ENCODE assay signal across 17 cellular contexts in the genomic region with DNA sequence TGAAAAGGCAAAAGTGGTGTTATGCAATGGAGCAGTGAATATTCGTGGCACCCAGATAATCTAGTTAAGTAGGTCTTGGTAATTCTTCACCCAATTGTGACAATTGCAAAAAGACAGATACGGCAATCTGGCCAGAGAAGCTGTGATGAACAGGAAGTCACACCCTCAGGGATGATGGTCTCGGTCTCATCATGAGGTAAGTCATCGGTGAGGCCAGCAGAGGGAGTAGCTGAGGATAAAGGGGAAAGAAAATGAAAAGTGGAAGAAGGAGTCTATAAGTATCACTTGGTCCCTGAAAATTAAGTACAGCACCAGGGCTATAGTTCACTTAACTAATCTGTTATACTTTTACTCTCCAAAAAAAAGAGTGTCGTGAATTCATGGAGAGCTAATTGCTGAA.
A peak's percentile ranks its signal among the peaks of the same experiment; 100 is the strongest.
DNase-seq lines count a peak whose midpoint lies in the region; ATAC-seq and TF ChIP-seq lines count a peak whose summit lies in the region.
"Had no signal": no experiment of that assay in that cellular context is flagged by ENCODE, and none has a peak within 500 bp of the region (broad histone marks: within the 10 kb centered on the region; RNA-seq: fewer than 3 reads in every experiment).

No MANE protein-coding gene starts in this region.

- no peak overlapping the region for H4K8ac ChIP-seq in H9 (replicated peaks; ENCODE audit: insufficient read length, low read depth, low read length)

- no peak overlapping the region for H2AK5ac ChIP-seq in H9 (ENCODE audit: insufficient read length, low read length)

- no peak overlapping the region for H2BK15ac ChIP-seq in H9 (ENCODE audit: low read depth, low read length)

- H3K79me2 ChIP-seq in H9 (ENCODE audit: insufficient read depth, low read length) (no peaks in the 10 kb centered on the region), PC-3 (ENCODE audit: low read length) (no peaks in the 10 kb centered on the region)

- H3K9me3 ChIP-seq in Caco-2 (no peaks in the 10 kb centered on the region), H9 (ENCODE audit: control insufficient read depth, low read depth, low read length) (no peaks in the 10 kb centered on the region), PC-3 (ENCODE audit: low read length) (no peaks in the 10 kb centered on the region), gastroesophageal sphincter (no peaks in the 10 kb centered on the region)

- TF ChIP-seq CTCF in Caco-2 (IDR thresholded peaks at IDR 0.05; ENCODE audit: insufficient read depth in 1 of 2, low read depth in 1 of 2, low read length in 1 of 2, severe bottlenecking in 1 of 2, unreplicated experiment in 1 of 2) = peak; percentile 21 to 29
- TF ChIP-seq CTCF in H9 (conservative IDR thresholded peaks at IDR 0.05) = peak; percentile 69
- TF ChIP-seq CTCF in PC-3 (conservative IDR thresholded peaks at IDR 0.05; ENCODE audit: low read depth, low read length) = peak; percentile 42; the same call in 1 of the 2 replicates
- TF ChIP-seq CTCF in fibroblast of mammary gland (conservative IDR thresholded peaks at IDR 0.05; ENCODE audit: control insufficient read depth, insufficient read depth, low read depth, low read length) = peak; percentile 15
- TF ChIP-seq CTCF in gastroesophageal sphincter (IDR thresholded peaks at IDR 0.05) = no peak

- H3K27me3 ChIP-seq in Caco-2 (replicated peaks; ENCODE audit: control insufficient read depth, insufficient read depth, low read length) (no peaks in the 10 kb centered on the region), H9 (ENCODE audit: insufficient read depth, low read length) (no peaks in the 10 kb centered on the region), PC-3 (ENCODE audit: low read length) (no peaks in the 10 kb centered on the region), gastroesophageal sphincter (no peaks in the 10 kb centered on the region)
- H3K27me3 ChIP-seq: dorsolateral prefrontal cortex, foreskin keratinocyte had no signal

- WGBS in H9 (ENCODE audit: extremely low coverage, insufficient read length, low lambda C conversion rate) = no CpG with 5 or more reads among the region's 5 CpGs
- WGBS in gastroesophageal sphincter (ENCODE audit: low coverage in 1 of 2), 2 donors = 87 to 95% methylated on average over 3 to 5 of the region's 5 CpGs

- H3K56ac ChIP-seq in H9 (ENCODE audit: insufficient read length, low read depth, low read length) = no peak overlapping the region

- H3K27ac ChIP-seq in H9 (ENCODE audit: insufficient read length, low read depth, low read length) (no peak overlapping the region), PC-3 (ENCODE audit: low read length) (no peak overlapping the region), gastroesophageal sphincter (no peak overlapping the region)
- H3K27ac ChIP-seq: foreskin keratinocyte had no signal

- H3F3A ChIP-seq in PC-3 (ENCODE audit: low read length, unreplicated experiment) = no peaks in the 10 kb centered on the region

- no peak overlapping the region for H3K23ac ChIP-seq in H9 (ENCODE audit: insufficient read length, low read depth, low read length)

- H3K4ac ChIP-seq in H9 (ENCODE audit: low read depth, low read length) = no peak overlapping the region

- H4K20me1 ChIP-seq in H9 (ENCODE audit: control insufficient read depth, insufficient read depth, insufficient read length) (no peaks in the 10 kb centered on the region), PC-3 (ENCODE audit: low read length) (no peaks in the 10 kb centered on the region)

- H2BK12ac ChIP-seq in H9 (ENCODE audit: insufficient read length, low read depth, low read length) = no peak overlapping the region

- H4K91ac ChIP-seq in H9 (ENCODE audit: insufficient read length, low read depth, low read length) = no peak overlapping the region

- H2AFZ ChIP-seq in H9 (ENCODE audit: low read length) = no peak overlapping the region
- no peak overlapping the region for H2AFZ ChIP-seq in PC-3 (ENCODE audit: low read length)

- peaks cover 6% of the 10 kb centered on the region for H3K36me3 Mint-ChIP-seq in Caco-2 (ENCODE audit: insufficient read depth, unreplicated experiment)
- peaks cover 0 to 17% (median 3%) of the 10 kb centered on the region in 3 experiments; a peak in 4 of 7 replicates for H3K36me3 Mint-ChIP-seq in H9 (ENCODE audit: insufficient read depth in 1 of 3, low read depth in 3 of 3)
- H3K36me3 Mint-ChIP-seq in stimulated activated effector memory CD8-positive, alpha-beta T cell treated with anti-CD3 and anti-CD28 coated beads, Interleukin-12 subunit alpha, Interleukin-12 subunit beta, amount 100 ng/mL, for 72 hours = no peaks in the 10 kb centered on the region
- H3K36me3 Mint-ChIP-seq: CD8-positive, alpha-beta memory T cell had no signal

- no peak for ATAC-seq in PC-3
- no peak for ATAC-seq in gastroesophageal sphincter
- ATAC-seq in stimulated activated effector memory CD8-positive, alpha-beta T cell treated with anti-CD3 and anti-CD28 coated beads, Interleukin-12 subunit alpha, Interleukin-12 subunit beta, amount 100 ng/mL, for 72 hours = no peak
- ATAC-seq: foreskin keratinocyte; left cardiac atrium; naive thymus-derived CD4-positive, alpha-beta T cell had no signal

- POLR2A ChIA-PET in Caco-2 (lab: Charles Lee) (no interaction called here), PC-3 (lab: Charles Lee; ENCODE audit: unreplicated experiment) (no interaction called here)

- H3K4me2 ChIP-seq in H9 (ENCODE audit: insufficient read depth, insufficient read length, low read length) (no peak overlapping the region), PC-3 (ENCODE audit: low read length) (no peak overlapping the region)

- H3K36me3 ChIP-seq in Caco-2 (ENCODE audit: control insufficient read depth, insufficient read depth, low read length) = no peaks in the 10 kb centered on the region
- no peaks in the 10 kb centered on the region for H3K36me3 ChIP-seq in PC-3 (ENCODE audit: low read depth, low read length)
- no peaks in the 10 kb centered on the region for H3K36me3 ChIP-seq in gastroesophageal sphincter

- H3K4me3 Mint-ChIP-seq in Caco-2 (ENCODE audit: unreplicated experiment) (no peak overlapping the region), H9 (no peak overlapping the region)
- H3K4me3 Mint-ChIP-seq in stimulated activated effector memory CD8-positive, alpha-beta T cell treated with anti-CD3 and anti-CD28 coated beads, Interleukin-12 subunit alpha, Interleukin-12 subunit beta, amount 100 ng/mL, for 72 hours = no peak overlapping the region
- H3K4me3 Mint-ChIP-seq: naive thymus-derived CD4-positive, alpha-beta T cell had no signal

- H3T11ph ChIP-seq in H9 (ENCODE audit: low read length) = no peak overlapping the region

- no peak for TF ChIP-seq POLR2A in gastroesophageal sphincter (IDR thresholded peaks at IDR 0.05)

- H3K9ac ChIP-seq in H9 (ENCODE audit: extremely low read depth, insufficient read length, low read length) (no peak overlapping the region), PC-3 (ENCODE audit: low read length) (no peak overlapping the region)

- DNase-seq in Caco-2 (peak in 1 of 2 experiments; percentile 13), H9 (peak; percentile 43), PC-3 (peak; percentile 25), fibroblast of mammary gland (ENCODE audit: low read depth) (no peak)
- no peak for DNase-seq in stimulated activated CD4-positive, alpha-beta T cell treated with anti-CD3 and anti-CD28 coated beads, Interleukin-2, amount 100 ng/mL, for 24 hours
- DNase-seq in activated T-cell treated with anti-CD3 and anti-CD28 coated beads, Interleukin-2, amount 50 U/mL, for 1 hour = no peak
- no peak for DNase-seq in stimulated activated effector memory CD8-positive, alpha-beta T cell treated with anti-CD3 and anti-CD28 coated beads, Interleukin-12 subunit alpha, Interleukin-12 subunit beta, amount 100 ng/mL, for 72 hours (ENCODE audit: low spot score in 2 of 2)
- DNase-seq: activated T-cell treated with anti-CD3 and anti-CD28 coated beads for 4 hours; amniotic stem cell; CD8-positive, alpha-beta memory T cell; dorsolateral prefrontal cortex; foreskin keratinocyte; left cardiac atrium; naive thymus-derived CD4-positive, alpha-beta T cell; NCI-H1048; T-helper 9 cell had no signal

- H3K79me1 ChIP-seq in H9 (ENCODE audit: insufficient read depth, low read depth, low read length, poor library complexity, severe bottlenecking) = no peaks in the 10 kb centered on the region

- H3K27me3 Mint-ChIP-seq in Caco-2 (ENCODE audit: insufficient read depth, unreplicated experiment) (no peaks in the 10 kb centered on the region), H9 (ENCODE audit: low read depth) (no peaks in the 10 kb centered on the region)
- H3K27me3 Mint-ChIP-seq: CD8-positive, alpha-beta memory T cell had no signal

- intact Hi-C loops in Caco-2 (cut with micrococcal nuclease; ENCODE audit: unreplicated experiment) = loop anchor here (1.0 kb wide), 1 partner anchor 143 kb away; no protein-coding TSS in a partner anchor
- intact Hi-C loops in PC-3 (cut with micrococcal nuclease) = no loop called here

- BruUV-seq in Caco-2 (replicated peaks; lab: Mats Ljungman, UMichigan) (no TSS peak), PC-3 (replicated peaks; lab: Mats Ljungman, UMichigan) (no TSS peak)

- H3K9me3 Mint-ChIP-seq in Caco-2 (ENCODE audit: unreplicated experiment) (no peaks in the 10 kb centered on the region), H9 (peaks cover 3 to 6% of the 10 kb centered on the region in 2 experiments; a peak in 4 of 5 replicates)
- H3K9me3 Mint-ChIP-seq in stimulated activated effector memory CD8-positive, alpha-beta T cell treated with anti-CD3 and anti-CD28 coated beads, Interleukin-12 subunit alpha, Interleukin-12 subunit beta, amount 100 ng/mL, for 72 hours = peaks cover 17% of the 10 kb centered on the region

- TF ChIP-seq EP300 in gastroesophageal sphincter (IDR thresholded peaks at IDR 0.05) = no peak

- H3K23me2 ChIP-seq in H9 (ENCODE audit: insufficient read length, low read depth, low read length, poor library complexity, severe bottlenecking) = no peaks in the 10 kb centered on the region

- no peaks in the 10 kb centered on the region for H3K4me1 Mint-ChIP-seq in Caco-2 (ENCODE audit: low read depth, unreplicated experiment)
- peaks cover 26 to 29% of the 10 kb centered on the region in 2 experiments for H3K4me1 Mint-ChIP-seq in H9
- no peaks in the 10 kb centered on the region for H3K4me1 Mint-ChIP-seq in stimulated activated effector memory CD8-positive, alpha-beta T cell treated with anti-CD3 and anti-CD28 coated beads, Interleukin-12 subunit alpha, Interleukin-12 subunit beta, amount 100 ng/mL, for 72 hours
- H3K4me1 Mint-ChIP-seq: CD8-positive, alpha-beta memory T cell; naive thymus-derived CD4-positive, alpha-beta T cell had no signal

- CTCF ChIA-PET in Caco-2 (lab: Charles Lee) = no interaction called here
- CTCF ChIA-PET in PC-3 (lab: Charles Lee) = interaction anchor here (0.5 to 0.6 kb wide), 2 partner anchors 35 to 89 kb away, joined by 3 read pairs; no protein-coding TSS in a partner anchor

- no peaks in the 10 kb centered on the region for H3K4me1 ChIP-seq in Caco-2
- H3K4me1 ChIP-seq in H9 (ENCODE audit: insufficient read depth, low read length) = no peaks in the 10 kb centered on the region
- no peaks in the 10 kb centered on the region for H3K4me1 ChIP-seq in PC-3 (ENCODE audit: insufficient read depth, low read length)
- no peaks in the 10 kb centered on the region for H3K4me1 ChIP-seq in gastroesophageal sphincter
- H3K4me1 ChIP-seq: foreskin keratinocyte had no signal

- no peak overlapping the region for H2BK120ac ChIP-seq in H9 (ENCODE audit: low read depth, low read length, poor library complexity, severe bottlenecking)

- no peaks in the 10 kb centered on the region for H3K9me2 ChIP-seq in PC-3 (replicated peaks; ENCODE audit: low read length)

- H4K5ac ChIP-seq in H9 (ENCODE audit: insufficient read length, low read depth, low read length) = no peak overlapping the region

- no peak overlapping the region for H2BK20ac ChIP-seq in H9 (ENCODE audit: low read depth, low read length, poor library complexity, severe bottlenecking)

- H3K4me3 ChIP-seq in Caco-2 (ENCODE audit: low read depth, low read length) (no peak overlapping the region), PC-3 (ENCODE audit: low read length) (no peak overlapping the region), fibroblast of mammary gland (ENCODE audit: control insufficient read depth, low read depth, low read length) (no peak overlapping the region), gastroesophageal sphincter (no peak overlapping the region)
- H3K4me3 ChIP-seq: dorsolateral prefrontal cortex had no signal

- H3K18ac ChIP-seq in H9 (ENCODE audit: insufficient read length, low read depth, low read length) = no peak overlapping the region

- H2BK5ac ChIP-seq in H9 (ENCODE audit: insufficient read length, low read length) = no peak overlapping the region

- no peak overlapping the region for H3K14ac ChIP-seq in H9 (ENCODE audit: insufficient read depth, low read length)

- H3K27ac Mint-ChIP-seq in Caco-2 (ENCODE audit: unreplicated experiment) (no peak overlapping the region), H9 (no peak overlapping the region; a peak in 1 of 7 replicates)
- H3K27ac Mint-ChIP-seq in stimulated activated effector memory CD8-positive, alpha-beta T cell treated with anti-CD3 and anti-CD28 coated beads, Interleukin-12 subunit alpha, Interleukin-12 subunit beta, amount 100 ng/mL, for 72 hours = no peak overlapping the region
- H3K27ac Mint-ChIP-seq: naive thymus-derived CD4-positive, alpha-beta T cell had no signal

Comparison
In these comparisons a context has a peak if more than half of its experiments do, and no peak if none do; other contexts are left out.
1. DNase-seq: peak in H9 (single experiment) and PC-3 (single experiment); none in fibroblast of mammary gland (single experiment), stimulated activated CD4-positive, alpha-beta T cell treated with anti-CD3 and anti-CD28 coated beads, Interleukin-2, amount 100 ng/mL, for 24 hours (0 of 2), activated T-cell treated with anti-CD3 and anti-CD28 coated beads, Interleukin-2, amount 50 U/mL, for 1 hour (single experiment) and stimulated activated effector memory CD8-positive, alpha-beta T cell treated with anti-CD3 and anti-CD28 coated beads, Interleukin-12 subunit alpha, Interleukin-12 subunit beta, amount 100 ng/mL, for 72 hours (0 of 2).
2. CTCF ChIP-seq: peak in Caco-2 (2 of 2), H9 (single experiment), PC-3 (single experiment) and fibroblast of mammary gland (single experiment); none in gastroesophageal sphincter (0 of 4).